ENCODE assay signal across 1 cellular context in genomic region chr3:69013256-69014021, GRCh38.
A peak's percentile ranks its signal among the peaks of the same experiment; 100 is the strongest.
TF ChIP-seq lines count a peak whose summit lies in the region.

TSS of gene EOGT (minus strand) at chr3:69013684. CDS start at chr3:69009846, 3,838 bp downstream.

TF ChIP-seq in HEK293, 187 proteins besides CTCF, POLR2A, EP300 and RAD21 (continued from another document and continues in another):
- TF ChIP-seq KLF17 (tag by site-specific recombination; IDR thresholded peaks at IDR 0.05) (peak; percentile 42; the same call in 1 of the 2 replicates), ZNF701 (tag by site-specific recombination; IDR thresholded peaks at IDR 0.05) (no peak), ZNF121 (tag by site-specific recombination; IDR thresholded peaks at IDR 0.05) (no peak), ZEB2 (tag by site-specific recombination; IDR thresholded peaks at IDR 0.05) (peak; percentile 88), ZFHX2 (tag by site-specific recombination; conservative IDR thresholded peaks at IDR 0.05) (peak; percentile 95), ZBTB6 (tag by site-specific recombination; IDR thresholded peaks at IDR 0.05) (peak; percentile 95), ZIC2 (tag by site-specific recombination; IDR thresholded peaks at IDR 0.05) (peak; percentile 68), ZNF629 (tag by site-specific recombination; IDR thresholded peaks at IDR 0.05) (peak; percentile 30; the same call in 1 of the 2 replicates), AEBP2 (tag by site-specific recombination; IDR thresholded peaks at IDR 0.05; ENCODE audit: borderline replicate concordance) (no peak), SALL2 (tag by site-specific recombination; IDR thresholded peaks at IDR 0.05; ENCODE audit: borderline replicate concordance) (no peak), ZNF530 (tag by site-specific recombination; IDR thresholded peaks at IDR 0.05; ENCODE audit: low read depth) (no peak), ZFP37 (tag by site-specific recombination; IDR thresholded peaks at IDR 0.05) (0 out of 2 replicates have a peak, but pooled peaks have one; percentile 32), YY2 (tag by site-specific recombination; IDR thresholded peaks at IDR 0.05) (no peak), TSHZ1 (tag by site-specific recombination; IDR thresholded peaks at IDR 0.05; ENCODE audit: borderline replicate concordance) (no peak), ZNF140 (tag by site-specific recombination; IDR thresholded peaks at IDR 0.05) (no peak), SP7 (tag by site-specific recombination; IDR thresholded peaks at IDR 0.05) (peak; percentile 44), ZNF518A (tag by site-specific recombination; conservative IDR thresholded peaks at IDR 0.05; ENCODE audit: low read depth) (no peak), TCF7L2 (IDR thresholded peaks at IDR 0.05; ENCODE audit: borderline replicate concordance, low read depth, low read length) (no peak), HIC1 (tag by site-specific recombination; IDR thresholded peaks at IDR 0.05) (no peak), ZNF112 (tag by site-specific recombination; IDR thresholded peaks at IDR 0.05) (no peak), ZNF768 (tag by site-specific recombination; IDR thresholded peaks at IDR 0.05) (no peak), ZNF274 (IDR thresholded peaks at IDR 0.05; ENCODE audit: low read length) (no peak), ZNF274 (tag by site-specific recombination; IDR thresholded peaks at IDR 0.05; ENCODE audit: borderline replicate concordance) (no peak), BCL11B (tag by site-specific recombination; IDR thresholded peaks at IDR 0.05; ENCODE audit: low read depth) (no peak), ZNF560 (tag by site-specific recombination; IDR thresholded peaks at IDR 0.05; ENCODE audit: borderline replicate concordance) (no peak), ZNF704 (tag by site-specific recombination; IDR thresholded peaks at IDR 0.05) (no peak), ZNF174 (tag by site-specific recombination; IDR thresholded peaks at IDR 0.05) (no peak), OSR2 (tag by site-specific recombination; IDR thresholded peaks at IDR 0.05) (peak; percentile 89), ZNF621 (tag by site-specific recombination; IDR thresholded peaks at IDR 0.05) (no peak), ZNF175 (tag by site-specific recombination; IDR thresholded peaks at IDR 0.05) (no peak), MYNN (tag by site-specific recombination; IDR thresholded peaks at IDR 0.05; ENCODE audit: borderline replicate concordance) (no peak), INSM2 (tag by site-specific recombination; IDR thresholded peaks at IDR 0.05) (no peak), ZNF677 (tag by site-specific recombination; IDR thresholded peaks at IDR 0.05) (no peak), ZNF2 (tag by site-specific recombination; IDR thresholded peaks at IDR 0.05) (no peak), ZNF548 (tag by site-specific recombination; IDR thresholded peaks at IDR 0.05) (no peak), ZNF341 (tag by site-specific recombination; IDR thresholded peaks at IDR 0.05; ENCODE audit: low read depth) (peak; percentile 100), ZNF707 (tag by site-specific recombination; IDR thresholded peaks at IDR 0.05) (no peak), ZSCAN4 (tag by site-specific recombination; IDR thresholded peaks at IDR 0.05) (no peak), ZNF658 (tag by site-specific recombination; IDR thresholded peaks at IDR 0.05) (no peak), ZNF514 (tag by site-specific recombination; IDR thresholded peaks at IDR 0.05) (no peak), KLF9 (tag by site-specific recombination; IDR thresholded peaks at IDR 0.05; ENCODE audit: low read depth) (no peak; the same call in 1 of the 2 replicates), ZNF549 (tag by site-specific recombination; IDR thresholded peaks at IDR 0.05) (no peak), KLF1 (tag by site-specific recombination; IDR thresholded peaks at IDR 0.05) (peak; percentile 7; the same call in 1 of the 2 replicates), ZNF302 (tag by site-specific recombination; IDR thresholded peaks at IDR 0.05; ENCODE audit: low read depth) (no peak)
